ENCODE assay signal across 8 cellular contexts in genomic region chr5:18314192-18314778, GRCh38.
A peak's percentile ranks its signal among the peaks of the same experiment; 100 is the strongest.
DNase-seq lines count a peak whose midpoint lies in the region; ATAC-seq and TF ChIP-seq lines count a peak whose summit lies in the region.

No MANE protein-coding gene starts in this region.

- H3K27ac ChIP-seq in right atrium auricular region: no peak overlapping the region

- no peaks in the 10 kb centered on the region for H3K27me3 ChIP-seq in right atrium auricular region

- intact Hi-C loops in Right ventricle myocardium superior (cut with DNase I): loop anchor here (10.0 kb wide), 1 partner anchor 1099 kb away; the partner anchor contains the start of gene BASP1

- no peaks in the 10 kb centered on the region for H3K9me3 ChIP-seq in right atrium auricular region

- DNase-seq in right atrium auricular region (ENCODE audit: low spot score) (no peak), Right ventricle myocardium superior (no peak), NCI-H460 (ENCODE audit: extremely low read depth, low read depth) (peak; percentile 36), epidermal melanocyte (ENCODE audit: insufficient read length, low spot score) (peak; percentile 33), renal cortical epithelial cell (ENCODE audit: low read depth) (peak; percentile 18)

- peak; percentile 37 to 72 for TF ChIP-seq CTCF in right atrium auricular region (IDR thresholded peaks at IDR 0.05)

- H3K4me1 ChIP-seq in right atrium auricular region: no peaks in the 10 kb centered on the region

- H3K36me3 ChIP-seq in right atrium auricular region: no peaks in the 10 kb centered on the region

- ATAC-seq in Right ventricle myocardium superior (ENCODE audit: poor library complexity) (no peak), HG03521 (IDR thresholded peaks at IDR 0.05; ENCODE audit: unreplicated experiment) (no peak), GM18498 (IDR thresholded peaks at IDR 0.05; ENCODE audit: unreplicated experiment) (no peak), GM21367 (IDR thresholded peaks at IDR 0.05; ENCODE audit: unreplicated experiment) (no peak)

- H3K4me3 ChIP-seq in right atrium auricular region: no peak overlapping the region

Comparison
In these comparisons a context has a peak if more than half of its experiments do, and no peak if none do; other contexts are left out.
1. DNase-seq: peak in NCI-H460 (single experiment), epidermal melanocyte (single experiment) and renal cortical epithelial cell (single experiment); none in right atrium auricular region (single experiment) and Right ventricle myocardium superior (single experiment).